ENCODE assay signal across 9 cellular contexts in the genomic region with DNA sequence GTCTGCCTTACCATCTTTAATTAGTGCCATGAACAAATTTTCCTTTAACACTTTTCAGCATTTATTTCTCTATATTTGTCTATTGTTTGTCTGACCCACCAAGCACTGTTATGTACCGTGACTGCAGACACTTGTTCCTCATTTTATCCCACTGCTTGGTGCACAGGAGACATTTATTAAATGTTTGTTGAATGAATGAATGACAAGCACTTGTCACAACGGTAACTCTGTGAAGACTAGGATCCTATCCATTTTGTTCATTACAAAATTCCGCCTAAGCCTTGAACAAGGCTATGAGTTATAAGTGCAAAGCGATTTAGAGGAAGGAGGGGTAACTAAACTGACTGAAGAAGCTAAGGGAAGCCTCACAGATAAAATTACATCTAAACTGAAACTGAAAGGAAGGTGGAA. TPM values are rescaled to one million over a fixed set of nuclear protein-coding genes. Genes with fewer than 3 reads are reported as not detected.
DNase-seq lines count a peak whose midpoint lies in the region; ATAC-seq and TF ChIP-seq lines count a peak whose summit lies in the region.
"Had no signal": no experiment of that assay in that cellular context is flagged by ENCODE, and none has a peak within 500 bp of the region (broad histone marks: within the 10 kb centered on the region; RNA-seq: fewer than 3 reads in every experiment).

No MANE protein-coding gene starts in this region.

- peak overlapping the region; percentile 93 for H3K4me2 ChIP-seq in mammary epithelial cell (ENCODE audit: insufficient read depth, low read depth, low read length)

- H3K4me3 ChIP-seq in mammary epithelial cell (replicated peaks in 1 of 3; ENCODE audit: insufficient read depth in 1 of 3, low read depth in 2 of 3, low read length in 3 of 3) (peak overlapping the region; percentile 43 to 83 (median 51)), mucosa of stomach (ENCODE audit: low read length) (no peak overlapping the region)

- H3K36me3 ChIP-seq in mammary epithelial cell (ENCODE audit: insufficient read depth, low read length) (peaks cover 13% of the 10 kb centered on the region), mucosa of stomach (ENCODE audit: control insufficient read depth, insufficient read depth, low read length) (peaks cover 4% of the 10 kb centered on the region)

- peaks cover 38% of the 10 kb centered on the region for H3K79me2 ChIP-seq in mammary epithelial cell (ENCODE audit: insufficient read depth, low read length)

- H3K27ac Mint-ChIP-seq in stimulated activated naive CD8-positive, alpha-beta T cell treated with anti-CD3 and anti-CD28 coated beads, Interleukin-15, Interleukin-2, amounts not matched to agents 100 ng/mL and 50 ng/mL, for 24 hours, result peak overlapping the region; percentile 84

- peak overlapping the region; percentile 77 for H3K9ac ChIP-seq in mammary epithelial cell (ENCODE audit: insufficient read depth, low read length)
- H3K9ac ChIP-seq in mucosa of stomach (ENCODE audit: low read length), result peak overlapping the region; percentile 20

- CTCF ChIA-PET in mammary epithelial cell (lab: Charles Lee; ENCODE audit: low non-redundant PET), result interaction anchor here (0.8 kb wide), 1 partner anchor 462 kb away, joined by 8 read pairs; no protein-coding TSS in a partner anchor

- peaks cover 49% of the 10 kb centered on the region for H3K4me1 Mint-ChIP-seq in stimulated activated naive CD8-positive, alpha-beta T cell treated with anti-CD3 and anti-CD28 coated beads, Interleukin-15, Interleukin-2, amounts not matched to agents 100 ng/mL and 50 ng/mL, for 24 hours (ENCODE audit: low read depth)

- no peaks in the 10 kb centered on the region for H4K20me1 ChIP-seq in mammary epithelial cell (ENCODE audit: insufficient read depth, low read length)

- no peaks in the 10 kb centered on the region for H3K27me3 Mint-ChIP-seq in stimulated activated naive CD8-positive, alpha-beta T cell treated with anti-CD3 and anti-CD28 coated beads, Interleukin-15, Interleukin-2, amounts not matched to agents 100 ng/mL and 50 ng/mL, for 24 hours

- peak overlapping the region; percentile 98 for H2AFZ ChIP-seq in mammary epithelial cell (ENCODE audit: low read depth, low read length)

- no peak for DNase-seq in stimulated activated naive CD8-positive, alpha-beta T cell treated with anti-CD3 and anti-CD28 coated beads, Interleukin-15, Interleukin-2, amounts not matched to agents 100 U/mL and 50 U/mL, for 24 hours
- no peak for DNase-seq in mammary epithelial cell
- no peak for DNase-seq in iPS-NIHi7 (ENCODE audit: extremely low spot score)
- no peak for DNase-seq in HT-29 (ENCODE audit: low spot score)

- H3K4me1 ChIP-seq in mammary epithelial cell (ENCODE audit: insufficient read depth, low read length) (peaks cover 20% of the 10 kb centered on the region), mucosa of stomach (ENCODE audit: control insufficient read depth, insufficient read depth, low read length) (peaks cover 17% of the 10 kb centered on the region)

- H3K36me3 Mint-ChIP-seq in stimulated activated naive CD8-positive, alpha-beta T cell treated with anti-CD3 and anti-CD28 coated beads, Interleukin-15, Interleukin-2, amounts not matched to agents 100 ng/mL and 50 ng/mL, for 24 hours (ENCODE audit: low read depth), result peaks cover 17% of the 10 kb centered on the region

- H3K27me3 ChIP-seq in mammary epithelial cell (ENCODE audit: insufficient read depth, low read length), result no peaks in the 10 kb centered on the region
- H3K27me3 ChIP-seq in mucosa of stomach (ENCODE audit: control insufficient read depth, insufficient read depth, low read length), result no peaks in the 10 kb centered on the region

- TF ChIP-seq CTCF in mammary epithelial cell (conservative IDR thresholded peaks at IDR 0.05 in 1 of 2, IDR thresholded peaks at IDR 0.05 in 1 of 2; ENCODE audit: extremely low read depth in 1 of 2, insufficient read depth in 1 of 2, low read depth in 1 of 2, low read length in 2 of 2), result no peak

- in situ Hi-C loops in mammary epithelial cell (cut with MboI; ENCODE audit: low sequenced_read_pairs in 2 of 2), result no loop called here

- WGBS in mammary epithelial cell (ENCODE audit: low coverage, missing lambda C conversion rate), result 4% methylated on average over 4 of the region's 4 CpGs

- dilution Hi-C loops in mammary epithelial cell (cut with HindIII; ENCODE audit: low sequenced_read_pairs), result no loop called here

- BruUV-seq in mammary epithelial cell (replicated peaks; lab: Mats Ljungman, UMichigan), result no TSS peak

- H3K9me3 ChIP-seq in mammary epithelial cell (replicated peaks; ENCODE audit: insufficient read depth, low read length) (no peaks in the 10 kb centered on the region), mucosa of stomach (ENCODE audit: control insufficient read depth, low read length) (no peaks in the 10 kb centered on the region)

- peak overlapping the region; percentile 77 for H3K27ac ChIP-seq in mammary epithelial cell (ENCODE audit: insufficient read depth, low read depth, low read length)

- intact Hi-C loops in mammary epithelial cell (cut with micrococcal nuclease), result no loop called here

- peak overlapping the region; percentile 82 for H3K4me3 Mint-ChIP-seq in stimulated activated naive CD8-positive, alpha-beta T cell treated with anti-CD3 and anti-CD28 coated beads, Interleukin-15, Interleukin-2, amounts not matched to agents 100 ng/mL and 50 ng/mL, for 24 hours

- no peak for ATAC-seq in stimulated activated naive CD8-positive, alpha-beta T cell treated with anti-CD3 and anti-CD28 coated beads, Interleukin-15, Interleukin-2, amounts not matched to agents 100 U/mL and 50 U/mL, for 24 hours
- no peak for ATAC-seq in esophagus mucosa
- no peak for ATAC-seq in GM19351 (IDR thresholded peaks at IDR 0.05; ENCODE audit: unreplicated experiment)

- H3K9me3 Mint-ChIP-seq in stimulated activated naive CD8-positive, alpha-beta T cell treated with anti-CD3 and anti-CD28 coated beads, Interleukin-15, Interleukin-2, amounts not matched to agents 100 ng/mL and 50 ng/mL, for 24 hours, result no peaks in the 10 kb centered on the region

RNA-seq across cellular contexts. Expression of gene STRIP1, which starts 0.4 kb away (rescaled TPM):
- total RNA-seq in mammary epithelial cell, result 10 to 100 TPM; 39.4 to 51.3 TPM
- 24.9 TPM for polyA plus RNA-seq in mammary epithelial cell
- 26.5 TPM for polyA minus RNA-seq in mammary epithelial cell
- total RNA-seq in esophagus mucosa, result 20.8 TPM
- 24.1 and 26.8 TPM in 2 replicates for total RNA-seq in HT-29 (2014; rRNA removed; shearing (Covaris generic))

RNA-seq across cellular contexts. Expression of gene ALX3, which starts 36.4 kb away (rescaled TPM):
- total RNA-seq in mammary epithelial cell (not detected), esophagus mucosa (not detected)
- polyA plus RNA-seq in mammary epithelial cell, result not detected
- not detected for polyA minus RNA-seq in mammary epithelial cell
- not detected in 2 replicates for total RNA-seq in HT-29 (2014; rRNA removed; shearing (Covaris generic))
- total RNA-seq: M059J had no signal

RNA-seq across cellular contexts. Expression of gene AHCYL1, which starts 49.5 kb away (rescaled TPM):
- total RNA-seq in mammary epithelial cell (10 to 100 TPM; 71.2 to 72.2 TPM), esophagus mucosa (54.7 TPM)
- polyA plus RNA-seq in mammary epithelial cell, result 64.7 TPM
- polyA minus RNA-seq in mammary epithelial cell, result 84.7 TPM
- total RNA-seq in HT-29 (2014; rRNA removed; shearing (Covaris generic)), result 45.6 and 48.7 TPM in 2 replicates
